Comparison of ENCODE assay signal across 1 cellular context in the genomic region with DNA sequence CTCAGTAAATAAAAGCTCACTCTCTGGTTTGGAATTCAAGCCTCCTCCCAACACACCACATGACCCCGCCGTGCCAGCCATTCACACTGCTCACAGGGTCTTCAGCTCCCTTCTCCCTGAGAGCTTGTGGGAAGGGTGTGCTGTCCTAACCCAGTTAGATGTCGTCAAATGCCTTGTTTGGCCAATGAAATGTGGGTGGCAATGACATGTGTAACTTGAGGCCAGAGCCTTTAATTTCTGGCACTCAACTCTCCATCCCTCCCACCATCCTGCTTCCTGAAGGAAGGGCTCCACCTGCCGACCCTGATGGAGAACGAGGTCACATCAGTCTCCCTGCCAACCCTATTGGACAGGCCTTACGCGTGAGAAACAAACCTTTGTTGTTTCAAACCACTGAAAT.
TF ChIP-seq lines count a peak whose summit lies in the region.

No MANE protein-coding gene starts in this region.

TF ChIP-seq in HEK293, 187 proteins besides CTCF, POLR2A, EP300 and RAD21 (continued from another document):
- TF ChIP-seq, protein P1, sequence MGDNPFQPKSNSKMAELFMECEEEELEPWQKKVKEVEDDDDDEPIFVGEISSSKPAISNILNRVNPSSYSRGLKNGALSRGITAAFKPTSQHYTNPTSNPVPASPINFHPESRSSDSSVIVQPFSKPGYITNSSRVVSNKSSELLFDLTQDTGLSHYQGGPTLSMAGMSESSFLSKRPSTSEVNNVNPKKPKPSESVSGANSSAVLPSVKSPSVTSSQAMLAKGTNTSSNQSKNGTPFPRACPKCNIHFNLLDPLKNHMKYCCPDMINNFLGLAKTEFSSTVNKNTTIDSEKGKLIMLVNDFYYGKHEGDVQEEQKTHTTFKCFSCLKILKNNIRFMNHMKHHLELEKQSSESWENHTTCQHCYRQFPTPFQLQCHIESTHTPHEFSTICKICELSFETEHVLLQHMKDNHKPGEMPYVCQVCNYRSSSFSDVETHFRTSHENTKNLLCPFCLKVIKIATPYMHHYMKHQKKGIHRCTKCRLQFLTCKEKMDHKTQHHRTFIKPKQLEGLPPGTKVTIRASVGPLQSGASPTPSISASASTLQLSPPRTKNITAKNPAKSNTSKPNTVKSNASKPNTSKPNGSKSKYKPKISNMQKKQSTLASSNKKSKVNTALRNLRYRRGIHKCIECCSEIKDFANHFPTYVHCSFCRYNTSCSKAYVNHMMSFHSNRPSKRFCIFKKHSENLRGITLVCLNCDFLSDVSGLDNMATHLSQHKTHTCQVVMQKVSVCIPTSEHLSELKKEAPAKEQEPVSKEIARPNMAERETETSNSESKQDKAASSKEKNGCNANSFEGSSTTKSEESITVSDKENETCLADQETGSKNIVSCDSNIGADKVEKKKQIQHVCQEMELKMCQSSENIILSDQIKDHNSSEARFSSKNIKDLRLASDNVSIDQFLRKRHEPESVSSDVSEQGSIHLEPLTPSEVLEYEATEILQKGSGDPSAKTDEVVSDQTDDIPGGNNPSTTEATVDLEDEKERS (tag by site-specific recombination; IDR thresholded peaks at IDR 0.05), result no peak
- peak; percentile 47; the same call in 1 of the 2 replicates for TF ChIP-seq EGR2 (tag by site-specific recombination; IDR thresholded peaks at IDR 0.05; ENCODE audit: low read depth)
- TF ChIP-seq ZFHX2 (tag by site-specific recombination; conservative IDR thresholded peaks at IDR 0.05), result peak; percentile 48; the same call in 1 of the 2 replicates
- TF ChIP-seq ZFP41 (tag by site-specific recombination; IDR thresholded peaks at IDR 0.05; ENCODE audit: borderline replicate concordance), result no peak
- TF ChIP-seq, protein P2, sequence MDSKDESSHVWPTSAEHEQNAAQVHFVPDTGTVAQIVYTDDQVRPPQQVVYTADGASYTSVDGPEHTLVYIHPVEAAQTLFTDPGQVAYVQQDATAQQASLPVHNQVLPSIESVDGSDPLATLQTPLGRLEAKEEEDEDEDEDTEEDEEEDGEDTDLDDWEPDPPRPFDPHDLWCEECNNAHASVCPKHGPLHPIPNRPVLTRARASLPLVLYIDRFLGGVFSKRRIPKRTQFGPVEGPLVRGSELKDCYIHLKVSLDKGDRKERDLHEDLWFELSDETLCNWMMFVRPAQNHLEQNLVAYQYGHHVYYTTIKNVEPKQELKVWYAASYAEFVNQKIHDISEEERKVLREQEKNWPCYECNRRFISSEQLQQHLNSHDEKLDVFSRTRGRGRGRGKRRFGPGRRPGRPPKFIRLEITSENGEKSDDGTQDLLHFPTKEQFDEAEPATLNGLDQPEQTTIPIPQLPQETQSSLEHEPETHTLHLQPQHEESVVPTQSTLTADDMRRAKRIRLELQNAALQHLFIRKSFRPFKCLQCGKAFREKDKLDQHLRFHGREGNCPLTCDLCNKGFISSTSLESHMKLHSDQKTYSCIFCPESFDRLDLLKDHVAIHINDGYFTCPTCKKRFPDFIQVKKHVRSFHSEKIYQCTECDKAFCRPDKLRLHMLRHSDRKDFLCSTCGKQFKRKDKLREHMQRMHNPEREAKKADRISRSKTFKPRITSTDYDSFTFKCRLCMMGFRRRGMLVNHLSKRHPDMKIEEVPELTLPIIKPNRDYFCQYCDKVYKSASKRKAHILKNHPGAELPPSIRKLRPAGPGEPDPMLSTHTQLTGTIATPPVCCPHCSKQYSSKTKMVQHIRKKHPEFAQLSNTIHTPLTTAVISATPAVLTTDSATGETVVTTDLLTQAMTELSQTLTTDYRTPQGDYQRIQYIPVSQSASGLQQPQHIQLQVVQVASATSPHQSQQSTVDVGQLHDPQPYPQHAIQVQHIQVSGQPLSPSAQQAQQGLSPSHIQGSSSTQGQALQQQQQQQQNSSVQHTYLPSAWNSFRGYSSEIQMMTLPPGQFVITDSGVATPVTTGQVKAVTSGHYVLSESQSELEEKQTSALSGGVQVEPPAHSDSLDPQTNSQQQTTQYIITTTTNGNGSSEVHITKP (tag by site-specific recombination; IDR thresholded peaks at IDR 0.05), result no peak
- TF ChIP-seq ZNF221 (tag by site-specific recombination; IDR thresholded peaks at IDR 0.05; ENCODE audit: borderline replicate concordance), result no peak
- TF ChIP-seq ZNF175 (tag by site-specific recombination; IDR thresholded peaks at IDR 0.05), result no peak
- 0 out of 2 replicates have a peak, but pooled peaks have one; percentile 36 for TF ChIP-seq TRIM28 (IDR thresholded peaks at IDR 0.05; ENCODE audit: borderline replicate concordance, low read length)
- TF ChIP-seq ZNF514 (tag by site-specific recombination; IDR thresholded peaks at IDR 0.05), result no peak
- TF ChIP-seq ZNF223 (tag by site-specific recombination; IDR thresholded peaks at IDR 0.05), result no peak
- peak; percentile 72 for TF ChIP-seq ZNF654 (tag by site-specific recombination; IDR thresholded peaks at IDR 0.05; ENCODE audit: low read depth)
- no peak for TF ChIP-seq FEZF1 (tag by site-specific recombination; IDR thresholded peaks at IDR 0.05)
- no peak for TF ChIP-seq GFI1B (tag by site-specific recombination; IDR thresholded peaks at IDR 0.05)
- TF ChIP-seq, protein P3, sequence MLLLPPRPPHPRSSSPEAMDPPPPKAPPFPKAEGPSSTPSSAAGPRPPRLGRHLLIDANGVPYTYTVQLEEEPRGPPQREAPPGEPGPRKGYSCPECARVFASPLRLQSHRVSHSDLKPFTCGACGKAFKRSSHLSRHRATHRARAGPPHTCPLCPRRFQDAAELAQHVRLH (tag by site-specific recombination; IDR thresholded peaks at IDR 0.05), result no peak
- TF ChIP-seq, protein P4, sequence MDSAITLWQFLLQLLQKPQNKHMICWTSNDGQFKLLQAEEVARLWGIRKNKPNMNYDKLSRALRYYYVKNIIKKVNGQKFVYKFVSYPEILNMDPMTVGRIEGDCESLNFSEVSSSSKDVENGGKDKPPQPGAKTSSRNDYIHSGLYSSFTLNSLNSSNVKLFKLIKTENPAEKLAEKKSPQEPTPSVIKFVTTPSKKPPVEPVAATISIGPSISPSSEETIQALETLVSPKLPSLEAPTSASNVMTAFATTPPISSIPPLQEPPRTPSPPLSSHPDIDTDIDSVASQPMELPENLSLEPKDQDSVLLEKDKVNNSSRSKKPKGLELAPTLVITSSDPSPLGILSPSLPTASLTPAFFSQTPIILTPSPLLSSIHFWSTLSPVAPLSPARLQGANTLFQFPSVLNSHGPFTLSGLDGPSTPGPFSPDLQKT (IDR thresholded peaks at IDR 0.05; ENCODE audit: borderline replicate concordance, low read depth, low read length), result no peak
TF ChIP-seq in HEK293: peak in this region for 6.
